1 cellular context compared by ENCODE assay signal in the genomic region with DNA sequence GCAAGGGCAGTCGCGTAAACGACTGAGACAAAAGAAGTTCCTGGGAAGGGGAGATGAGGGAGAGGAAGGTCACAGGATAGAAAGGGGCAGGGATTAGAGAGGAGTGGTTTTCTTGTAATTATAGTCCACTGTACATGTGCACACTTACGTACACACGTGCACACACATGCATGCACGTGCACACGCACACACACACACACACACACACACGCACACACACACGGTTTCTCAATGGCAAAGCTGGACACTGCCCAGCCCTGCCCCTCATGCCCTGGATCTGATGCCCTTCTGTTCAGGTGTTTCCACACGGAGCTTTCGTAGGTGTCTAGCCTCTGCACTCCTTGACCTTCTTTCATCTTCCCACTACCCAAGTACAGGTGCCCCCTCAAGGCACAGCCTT.
TF ChIP-seq lines count a peak whose summit lies in the region.

No MANE protein-coding gene starts in this region.

TF ChIP-seq in K562, 482 proteins besides CTCF, POLR2A, EP300 and RAD21:
- TF ChIP-seq ILK (tag; IDR thresholded peaks at IDR 0.05; ENCODE audit: borderline replicate concordance, low read depth) (no peak), BHLHE40 (IDR thresholded peaks at IDR 0.05; ENCODE audit: low read length) (0 out of 2 replicates have a peak, but pooled peaks have one; percentile 20), KDM1A (IDR thresholded peaks at IDR 0.05) (peak in 1 of 2 experiments; percentile 14; a peak in 1 of 4 replicates)
